ENCODE assay signal across 27 cellular contexts in genomic region chr3:159819676-159820075, GRCh38. TPM values are rescaled to one million over a fixed set of nuclear protein-coding genes. Genes with fewer than 3 reads are reported as not detected.
A peak's percentile ranks its signal among the peaks of the same experiment; 100 is the strongest.
DNase-seq lines count a peak whose midpoint lies in the region; ATAC-seq and TF ChIP-seq lines count a peak whose summit lies in the region.
"Had no signal": no experiment of that assay in that cellular context is flagged by ENCODE, and none has a peak within 500 bp of the region (broad histone marks: within the 10 kb centered on the region; RNA-seq: fewer than 3 reads in every experiment).

No MANE protein-coding gene starts in this region.

- H3K9ac ChIP-seq in IMR-90 (ENCODE audit: low read depth, low read length): no peak overlapping the region
- H3K9ac ChIP-seq: GM23248, KMS-11 had no signal

- H3K27ac ChIP-seq in IMR-90 (ENCODE audit: insufficient read depth, low read length): no peak overlapping the region
- H3K27ac ChIP-seq: 22Rv1, GM23248, KMS-11, PC-9, SJCRH30 had no signal

- H3K4ac ChIP-seq in IMR-90 (ENCODE audit: low read depth, low read length): no peak overlapping the region

- H2AFZ ChIP-seq in IMR-90 (replicated peaks; ENCODE audit: low read length, poor library complexity): no peak overlapping the region
- H2AFZ ChIP-seq: GM23248, PC-9 had no signal

- peaks cover 22% of the 10 kb centered on the region for H3K9me1 ChIP-seq in IMR-90 (ENCODE audit: insufficient read depth, low read length)

- H2AK9ac ChIP-seq in IMR-90 (replicated peaks; ENCODE audit: low read depth, low read length, poor library complexity): no peak overlapping the region

- H3K36me3 Mint-ChIP-seq in chondrocyte (ENCODE audit: low read depth): peaks cover 3% of the 10 kb centered on the region
- no peaks in the 10 kb centered on the region for H3K36me3 Mint-ChIP-seq in stimulated activated naive B cell treated with anti-CD40 and anti-IgM and Interleukin-4, amounts not matched to agents 10 μg/mL and 1 μg/mL and 100 μg/mL, for 72 hours
- H3K36me3 Mint-ChIP-seq: CD14-positive monocyte; CD8-positive, alpha-beta memory T cell; IgD-negative memory B cell had no signal

- no peak overlapping the region for H3K23ac ChIP-seq in IMR-90 (ENCODE audit: low read depth, low read length)

- TF ChIP-seq CTCF in IMR-90 (conservative IDR thresholded peaks at IDR 0.05; ENCODE audit: low read depth, low read length) (no peak), chondrocyte (IDR thresholded peaks at IDR 0.05) (peak; percentile 17)

- POLR2A ChIA-PET in IMR-90 (lab: Charles Lee; ENCODE audit: unreplicated experiment): no interaction called here

- no peaks in the 10 kb centered on the region for H3K36me3 ChIP-seq in IMR-90 (ENCODE audit: control insufficient read depth, insufficient read depth, low read length)
- H3K36me3 ChIP-seq: SJCRH30 had no signal

- H2BK120ac ChIP-seq in IMR-90 (ENCODE audit: low read depth, low read length): no peak overlapping the region

- no peak overlapping the region for H3K4me2 ChIP-seq in IMR-90 (ENCODE audit: low read depth, low read length)
- H3K4me2 ChIP-seq: KMS-11, PC-9 had no signal

- ATAC-seq in IMR-90 (ENCODE audit: low read depth): no peak
- ATAC-seq in stimulated activated naive B cell treated with anti-CD40 and anti-IgM and Interleukin-4, amounts not matched to agents 10 μg/mL and 1 μg/mL and 100 μg/mL, for 72 hours (replicated peaks): peak; percentile 13 to 26
- ATAC-seq in GM19324 (IDR thresholded peaks at IDR 0.05; ENCODE audit: low FRiP score, unreplicated experiment): no peak
- ATAC-seq: Right ventricle myocardium inferior, SK-N-SH treated with all-trans-retinoic acid at 6 μM for 48 hours had no signal

- H2BK15ac ChIP-seq in IMR-90 (ENCODE audit: low read depth, low read length): no peak overlapping the region

- dilution Hi-C loops in IMR-90 (cut with HindIII; ENCODE audit: low sequenced_read_pairs, unreplicated experiment): no loop called here

- no peak for TF ChIP-seq POLR2A in IMR-90 (IDR thresholded peaks at IDR 0.05; ENCODE audit: low read depth, low read length)

- H3K4me3 ChIP-seq in IMR-90 (ENCODE audit: insufficient read depth, low read depth, low read length): no peak overlapping the region
- H3K4me3 ChIP-seq: GM23248, PC-9, SJCRH30 had no signal

- no CpG with 5 or more reads among the region's 1 CpG for WGBS in IMR-90 (ENCODE audit: extremely low coverage in 2 of 2, insufficient read length in 1 of 2), 2 experiments

- H3K18ac ChIP-seq in IMR-90 (ENCODE audit: low read depth, low read length): no peak overlapping the region

- H2BK20ac ChIP-seq in IMR-90 (ENCODE audit: low read depth, low read length): no peak overlapping the region

- peaks cover 69% of the 10 kb centered on the region for H3K4me1 Mint-ChIP-seq in chondrocyte (ENCODE audit: low read depth)
- H3K4me1 Mint-ChIP-seq in stimulated activated naive B cell treated with anti-CD40 and anti-IgM and Interleukin-4, amounts not matched to agents 10 μg/mL and 1 μg/mL and 100 μg/mL, for 72 hours: peaks cover 11 to 13% of the 10 kb centered on the region in 2 donors
- H3K4me1 Mint-ChIP-seq: CD14-positive monocyte; CD8-positive, alpha-beta memory T cell had no signal

- peaks cover 14% of the 10 kb centered on the region for H3K4me1 ChIP-seq in IMR-90 (ENCODE audit: control insufficient read depth, insufficient read depth, low read length)
- H3K4me1 ChIP-seq: SJCRH30 had no signal

- TF ChIP-seq RAD21 in IMR-90 (IDR thresholded peaks at IDR 0.05; ENCODE audit: low read length): no peak

- H4K5ac ChIP-seq in IMR-90 (ENCODE audit: low read depth, low read length): no peak overlapping the region

- H2AK5ac ChIP-seq in IMR-90 (ENCODE audit: low read depth, low read length): no peak overlapping the region

- H3K4me3 Mint-ChIP-seq in chondrocyte (ENCODE audit: unreplicated experiment): no peak overlapping the region
- H3K4me3 Mint-ChIP-seq in stimulated activated naive B cell treated with anti-CD40 and anti-IgM and Interleukin-4, amounts not matched to agents 10 μg/mL and 1 μg/mL and 100 μg/mL, for 72 hours: no peak overlapping the region
- H3K4me3 Mint-ChIP-seq: B cell; CD14-positive monocyte; CD8-positive, alpha-beta memory T cell; IgD-negative memory B cell had no signal

- no peaks in the 10 kb centered on the region for H3K27me3 ChIP-seq in IMR-90 (ENCODE audit: control insufficient read depth, insufficient read depth, low read length)
- H3K27me3 ChIP-seq: SJCRH30 had no signal

- CTCF ChIA-PET in IMR-90 (lab: Yijun Ruan, JAX): interaction anchor here (0.5 kb wide), 1 partner anchor 105 kb away, joined by 3 read pairs; no protein-coding TSS in a partner anchor

- no peaks in the 10 kb centered on the region for H3K27me3 Mint-ChIP-seq in chondrocyte (ENCODE audit: low read depth)
- H3K27me3 Mint-ChIP-seq in stimulated activated naive B cell treated with anti-CD40 and anti-IgM and Interleukin-4, amounts not matched to agents 10 μg/mL and 1 μg/mL and 100 μg/mL, for 72 hours: peaks cover 0 to 8% of the 10 kb centered on the region in 2 donors

- no peak overlapping the region for H2BK5ac ChIP-seq in IMR-90 (ENCODE audit: low read depth, low read length, poor library complexity, severe bottlenecking)

- peak overlapping the region; percentile 49 for H3K27ac Mint-ChIP-seq in chondrocyte (ENCODE audit: unreplicated experiment)
- H3K27ac Mint-ChIP-seq in stimulated activated naive B cell treated with anti-CD40 and anti-IgM and Interleukin-4, amounts not matched to agents 10 μg/mL and 1 μg/mL and 100 μg/mL, for 72 hours: peak overlapping the region; percentile 10
- H3K27ac Mint-ChIP-seq: B cell; CD8-positive, alpha-beta memory T cell; IgD-negative memory B cell had no signal

- no peak overlapping the region for H3K56ac ChIP-seq in IMR-90 (ENCODE audit: extremely low read depth, insufficient read depth, low read length)

- DNase-seq in DMS 273 (lab: John Stamatoyannopoulos, UW; ENCODE audit: unreplicated experiment) (peak; percentile 27), DMS 273 treated with DMSO at 0.1 percent for 48 hours (lab: John Stamatoyannopoulos, UW) (no peak), IMR-90 (no peak), chondrocyte (ENCODE audit: low spot score) (no peak), mucosa of gallbladder (ENCODE audit: low spot score) (no peak), DMS53 (lab: John Stamatoyannopoulos, UW) (no peak)
- DNase-seq in stimulated activated naive B cell treated with anti-CD40 and anti-IgM and Interleukin-4, amounts not matched to agents 10 μg/mL and 1 μg/mL and 100 μg/mL, for 72 hours: no peak
- DNase-seq: CD8-positive, alpha-beta memory T cell; DMS153; GM23248; H7; NCI-H1048; NCI-H1417 treated with DMSO at 0.1 percent for 48 hours; NCI-H1694 treated with DMSO at 0.1 percent for 48 hours; NCI-H2081; NCI-H524 treated with DMSO at 0.1 percent for 48 hours; NCI-H82; PC-9; SJCRH30 had no signal

- no TSS peak for BruUV-seq in IMR-90 (replicated peaks; lab: Mats Ljungman, UMichigan)

- H4K20me1 ChIP-seq in IMR-90 (ENCODE audit: insufficient read depth, low read length): peaks cover 18% of the 10 kb centered on the region

- H3K9me3 ChIP-seq in IMR-90 (ENCODE audit: control insufficient read depth, insufficient read depth, low read length): no peaks in the 10 kb centered on the region
- H3K9me3 ChIP-seq: SJCRH30 had no signal

- H3K79me1 ChIP-seq in IMR-90 (ENCODE audit: low read depth in 1 of 2, low read length in 2 of 2): peaks cover 54 to 86% of the 10 kb centered on the region in 2 experiments

- H4K8ac ChIP-seq in IMR-90 (ENCODE audit: low read depth in 2 of 2, low read length in 2 of 2): no peak overlapping the region

- in situ Hi-C loops in IMR-90 (cut with MboI; ENCODE audit: low sequenced_read_pairs): no loop called here

- no peak overlapping the region for H4K91ac ChIP-seq in IMR-90 (ENCODE audit: insufficient read depth, low read depth, low read length)

- no peaks in the 10 kb centered on the region for H3K9me3 Mint-ChIP-seq in chondrocyte (ENCODE audit: low read depth)
- H3K9me3 Mint-ChIP-seq in stimulated activated naive B cell treated with anti-CD40 and anti-IgM and Interleukin-4, amounts not matched to agents 10 μg/mL and 1 μg/mL and 100 μg/mL, for 72 hours: no peaks in the 10 kb centered on the region
- H3K9me3 Mint-ChIP-seq: CD14-positive monocyte had no signal

- intact Hi-C loops in IMR-90 (cut with micrococcal nuclease): no loop called here

- 0 out of 2 replicates have a peak overlapping the region, but pooled peaks have one; percentile 4 for H3K14ac ChIP-seq in IMR-90 (replicated peaks; ENCODE audit: low read depth, low read length)

TF ChIP-seq in IMR-90, 13 proteins besides CTCF, POLR2A, EP300 and RAD21 (continues in another document):
- TF ChIP-seq RFX5 (IDR thresholded peaks at IDR 0.05; ENCODE audit: low read depth, low read length) (no peak), MXI1 (IDR thresholded peaks at IDR 0.05; ENCODE audit: borderline replicate concordance, low read depth, low read length) (no peak), USF2 (IDR thresholded peaks at IDR 0.05; ENCODE audit: low read depth, low read length) (no peak), MAZ (IDR thresholded peaks at IDR 0.05; ENCODE audit: borderline replicate concordance, low read depth, low read length) (no peak), NFE2L2 (IDR thresholded peaks at IDR 0.05; ENCODE audit: low read depth, low read length) (no peak), CHD1 (IDR thresholded peaks at IDR 0.05; ENCODE audit: low read depth, low read length) (no peak), BHLHE40 (IDR thresholded peaks at IDR 0.05; ENCODE audit: low read depth, low read length) (no peak), ELK1 (IDR thresholded peaks at IDR 0.05; ENCODE audit: borderline replicate concordance, low read depth, low read length) (no peak)

RNA-seq across cellular contexts. Expression of gene SCHIP1, which starts 20.0 kb away (rescaled TPM):
- total RNA-seq in IMR-90 (2012; rRNA removed) (5.0 and 5.4 TPM in 2 replicates), chondrocyte (7.1 to 10.6 TPM (median 7.5 TPM) in 3 replicates), mucosa of gallbladder (5.0 TPM)
- 2.8 and 3.9 TPM in 2 replicates for polyA plus RNA-seq in IMR-90 (2012; rRNA removed)
- polyA plus RNA-seq in IMR-90 (2012; cell fraction: cytosol; rRNA removed): 0.21 and 0.57 TPM in 2 replicates
- polyA plus RNA-seq in IMR-90 (2012; cell fraction: nucleus; rRNA removed; ENCODE audit: low replicate concordance): 3.5 and 19.4 TPM in 2 replicates
- total RNA-seq: B cell; CD8-positive, alpha-beta memory T cell had no signal
- polyA plus RNA-seq: CD14-positive monocyte; CD8-positive, alpha-beta memory T cell; IgD-negative memory B cell had no signal

Comparison
In these comparisons a context has a peak if more than half of its experiments do, and no peak if none do; other contexts are left out.
1. ATAC-seq: peak in stimulated activated naive B cell treated with anti-CD40 and anti-IgM and Interleukin-4, amounts not matched to agents 10 μg/mL and 1 μg/mL and 100 μg/mL, for 72 hours (2 of 2); none in IMR-90 (single experiment) and GM19324 (single experiment).